40 cellular contexts compared by ENCODE assay signal in genomic region chr4:75886104-75886503, GRCh38. TPM values are rescaled to one million over a fixed set of nuclear protein-coding genes. Genes with fewer than 3 reads are reported as not detected.
"Had no signal": no experiment of that assay in that cellular context is flagged by ENCODE, and none has a peak within 500 bp of the region (broad histone marks: within the 10 kb centered on the region; RNA-seq: fewer than 3 reads in every experiment).

No MANE protein-coding gene starts in this region.

- DNase-seq: activated CD4-positive, alpha-beta memory T cell treated with anti-CD3 and anti-CD28 coated beads for 36 hours; activated CD4-positive, alpha-beta T cell treated with anti-CD3 and anti-CD28 coated beads for 36 hours; activated CD4-positive, alpha-beta T cell treated with anti-CD3 and anti-CD28 coated beads, Interleukin-2, amount 10 ng/mL, durations not matched to agents 24 days and 14 days; activated CD4-positive, CD25-positive, alpha-beta regulatory T cell; activated CD4-positive, CD25-positive, alpha-beta regulatory T cell treated with anti-CD3 and anti-CD28 coated beads, Interleukin-2, amount 50 U/mL, for 72 hours; activated CD8-positive, alpha-beta memory T cell treated with anti-CD3 and anti-CD28 coated beads, Interleukin-2, amount 10 ng/mL, durations not matched to agents 7 days and 5 days; activated CD8-positive, alpha-beta memory T cell treated with anti-CD3 and anti-CD28 coated beads, Interleukin-2, amount 50 U/mL, for 4 hours; activated CD8-positive, alpha-beta T cell treated with anti-CD3 and anti-CD28 coated beads, Interleukin-2, amount 10 ng/mL, durations not matched to agents 7 days and 5 days; activated effector memory CD4-positive, alpha-beta T cell treated with Interleukin-2 at 50 U/mL for 16 hours; activated gamma-delta T cell treated with Interleukin-2 at 50 U/mL for 16 hours; activated naive CD4-positive, alpha-beta T cell treated with anti-CD3 and anti-CD28 coated beads, Interleukin-2, amount 50 U/mL, for 16 hours; activated naive CD4-positive, alpha-beta T cell treated with Interleukin-2 at 50 U/mL for 16 hours; activated T-cell treated with anti-CD3 and anti-CD28 coated beads for 4 hours; activated T-cell treated with anti-CD3 and anti-CD28 coated beads, Interleukin-2, amount 50 U/mL, for 4 hours; amniotic stem cell; anterior cingulate cortex; brain microvascular endothelial cell; dorsolateral prefrontal cortex; effector memory CD4-positive, alpha-beta T cell; endodermal cell; foreskin fibroblast; T-helper 1 cell; T-helper 17 cell; T1000; WERI-Rb-1 had no signal

- H3K4me1 Mint-ChIP-seq: activated CD4-positive, alpha-beta T cell treated with anti-CD3 and anti-CD28 coated beads for 36 hours; activated CD4-positive, alpha-beta T cell treated with anti-CD3 and anti-CD28 coated beads, Interleukin-2, amount 10 ng/mL, durations not matched to agents 24 days and 14 days; activated T-helper 17 cell treated with anti-CD3 and anti-CD28 coated beads, Interleukin-2, amount 50 U/mL, for 72 hours; central memory CD8-positive, alpha-beta T cell; endodermal cell; T-helper 17 cell had no signal

- H3K27ac ChIP-seq: brain microvascular endothelial cell, coronary artery, dorsolateral prefrontal cortex, WERI-Rb-1 had no signal

- H3K27ac Mint-ChIP-seq: activated CD4-positive, alpha-beta memory T cell treated with anti-CD3 and anti-CD28 coated beads for 36 hours; activated CD4-positive, alpha-beta T cell treated with anti-CD3 and anti-CD28 coated beads for 36 hours; activated CD4-positive, alpha-beta T cell treated with anti-CD3 and anti-CD28 coated beads, Interleukin-2, amount 10 ng/mL, durations not matched to agents 24 days and 14 days; activated CD8-positive, alpha-beta memory T cell treated with anti-CD3 and anti-CD28 coated beads, Interleukin-2, amount 10 ng/mL, durations not matched to agents 7 days and 5 days; activated CD8-positive, alpha-beta T cell treated with anti-CD3 and anti-CD28 coated beads, Interleukin-2, amount 10 ng/mL, durations not matched to agents 7 days and 5 days; activated naive CD8-positive, alpha-beta T cell; activated T-helper 17 cell treated with anti-CD3 and anti-CD28 coated beads, Interleukin-2, amount 50 U/mL, for 72 hours; dendritic cell treated with granulocyte-macrophage colony-stimulating factor and Interleukin-4, amounts not matched to agents 40 ng/mL and 50 ng/mL, for 4 days; endodermal cell; T-helper 17 cell; T-helper 2 cell treated with Interferon-gamma antibody and Interleukin-4, amounts not matched to agents 5 μg/mL and 100 μg/mL, for 36 hours had no signal

- H3K4me3 ChIP-seq: coronary artery, dorsolateral prefrontal cortex had no signal

- H3K9me3 Mint-ChIP-seq: activated CD4-positive, alpha-beta memory T cell treated with anti-CD3 and anti-CD28 coated beads for 36 hours; activated CD4-positive, alpha-beta T cell treated with anti-CD3 and anti-CD28 coated beads, Interleukin-2, amount 10 ng/mL, durations not matched to agents 24 days and 14 days; activated T-cell treated with anti-CD3 and anti-CD28 coated beads, Interleukin-2, amount 50 U/mL, for 4 hours; activated T-helper 17 cell treated with anti-CD3 and anti-CD28 coated beads, Interleukin-2, amount 50 U/mL, for 72 hours; central memory CD8-positive, alpha-beta T cell; dendritic cell treated with granulocyte-macrophage colony-stimulating factor and Interleukin-4, amounts not matched to agents 40 ng/mL and 50 ng/mL, for 4 days; endodermal cell; T-helper 2 cell treated with Interferon-gamma antibody and Interleukin-4, amounts not matched to agents 5 μg/mL and 100 μg/mL, for 36 hours had no signal

- ATAC-seq: activated CD4-positive, alpha-beta T cell treated with anti-CD3 and anti-CD28 coated beads for 36 hours; activated CD8-positive, alpha-beta memory T cell treated with anti-CD3 and anti-CD28 coated beads, Interleukin-2, amount 10 ng/mL, durations not matched to agents 7 days and 5 days; activated CD8-positive, alpha-beta T cell treated with anti-CD3 and anti-CD28 coated beads, Interleukin-2, amount 10 ng/mL, durations not matched to agents 7 days and 5 days; activated T-cell treated with anti-CD3 and anti-CD28 coated beads, Interleukin-2, amount 50 U/mL, for 4 hours; activated T-helper 17 cell treated with anti-CD3 and anti-CD28 coated beads, Interleukin-2, amount 50 U/mL, for 72 hours; esophagus mucosa; T-helper 17 cell had no signal

- H3K36me3 Mint-ChIP-seq: activated CD4-positive, alpha-beta memory T cell treated with anti-CD3 and anti-CD28 coated beads for 36 hours had no signal

- FAIRE-seq: astrocyte, bronchial epithelial cell, frontal cortex had no signal

- H3K4me3 Mint-ChIP-seq: activated CD4-positive, alpha-beta memory T cell treated with anti-CD3 and anti-CD28 coated beads for 36 hours; activated CD4-positive, alpha-beta T cell treated with anti-CD3 and anti-CD28 coated beads for 36 hours; activated CD4-positive, alpha-beta T cell treated with anti-CD3 and anti-CD28 coated beads, Interleukin-2, amount 10 ng/mL, durations not matched to agents 24 days and 14 days; activated CD8-positive, alpha-beta memory T cell treated with anti-CD3 and anti-CD28 coated beads, Interleukin-2, amount 10 ng/mL, durations not matched to agents 7 days and 5 days; activated CD8-positive, alpha-beta T cell treated with anti-CD3 and anti-CD28 coated beads, Interleukin-2, amount 10 ng/mL, durations not matched to agents 7 days and 5 days; activated naive CD8-positive, alpha-beta T cell; activated T-cell treated with anti-CD3 and anti-CD28 coated beads, Interleukin-2, amount 50 U/mL, for 4 hours; activated T-helper 17 cell treated with anti-CD3 and anti-CD28 coated beads, Interleukin-2, amount 50 U/mL, for 72 hours; central memory CD8-positive, alpha-beta T cell; dendritic cell treated with granulocyte-macrophage colony-stimulating factor and Interleukin-4, amounts not matched to agents 40 ng/mL and 50 ng/mL, for 4 days; endodermal cell; T-helper 17 cell; T-helper 2 cell treated with Interferon-gamma antibody and Interleukin-4, amounts not matched to agents 5 μg/mL and 100 μg/mL, for 36 hours had no signal

- H3K27me3 Mint-ChIP-seq: activated CD4-positive, alpha-beta memory T cell treated with anti-CD3 and anti-CD28 coated beads for 36 hours; activated naive CD8-positive, alpha-beta T cell had no signal

- H3K36me3 ChIP-seq: brain microvascular endothelial cell, WERI-Rb-1 had no signal

- H3K27me3 ChIP-seq: brain microvascular endothelial cell had no signal

RNA-seq across cellular contexts. Expression of gene PPEF2, which starts 16.1 kb away (rescaled TPM):
- total RNA-seq: activated CD8-positive, alpha-beta memory T cell treated with anti-CD3 and anti-CD28 coated beads for 36 hours; activated T-cell treated with anti-CD3 and anti-CD28 coated beads, Interleukin-2, amount 50 U/mL, for 4 hours; astrocyte; bronchial epithelial cell; cardiac septum; cerebellum; endodermal cell; epithelial cell of proximal tubule; esophagus mucosa had no signal
- polyA plus RNA-seq: adipose tissue had no signal
